Comparison of ENCODE assay signal across 24 cellular contexts in the genomic region with DNA sequence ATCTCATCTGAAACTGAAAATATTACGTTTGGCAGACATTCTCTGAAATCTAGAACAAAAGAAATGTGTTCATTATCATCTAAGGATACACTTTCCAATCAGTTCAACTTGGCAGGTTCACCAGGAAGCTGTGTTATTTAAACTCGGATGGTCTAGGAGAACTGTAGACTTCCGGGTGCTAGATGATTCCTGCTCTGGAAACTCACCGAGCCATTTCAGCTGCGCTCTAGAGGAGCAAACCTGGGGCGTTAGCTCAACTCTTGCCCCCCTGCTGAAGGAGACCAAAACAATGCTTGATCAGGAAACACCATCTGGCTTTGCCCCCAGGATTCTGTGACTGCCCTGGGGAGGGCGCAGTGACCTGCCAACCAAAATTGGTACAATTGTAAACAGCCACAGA. TPM values are rescaled to one million over a fixed set of nuclear protein-coding genes. Genes with fewer than 3 reads are reported as not detected.
DNase-seq lines count a peak whose midpoint lies in the region; ATAC-seq, FAIRE-seq and TF ChIP-seq lines count a peak whose summit lies in the region.
"Had no signal": no experiment of that assay in that cellular context is flagged by ENCODE, and none has a peak within 500 bp of the region (broad histone marks: within the 10 kb centered on the region; RNA-seq: fewer than 3 reads in every experiment).

No MANE protein-coding gene starts in this region.

- ATAC-seq in HG03571 (IDR thresholded peaks at IDR 0.05; ENCODE audit: unreplicated experiment) = no peak
- ATAC-seq: activated CD8-positive, alpha-beta T cell treated with anti-CD3 and anti-CD28 coated beads for 36 hours; activated T-cell treated with anti-CD3 and anti-CD28 coated beads, Interleukin-2, amount 50 U/mL, for 4 hours; natural killer cell; Panc1 had no signal

- TF ChIP-seq CTCF in MM.1S (IDR thresholded peaks at IDR 0.05; ENCODE audit: low read length) = peak; percentile 15
- no peak for TF ChIP-seq CTCF in H1 (IDR thresholded peaks at IDR 0.05; ENCODE audit: control extremely low read depth in 1 of 3, insufficient read depth in 1 of 3, low read depth in 1 of 3, low read length in 3 of 3)
- TF ChIP-seq CTCF in prostate gland (IDR thresholded peaks at IDR 0.05) = no peak
- no peak for TF ChIP-seq CTCF in coronary artery (IDR thresholded peaks at IDR 0.05)

- TF ChIP-seq POLR2A in H1 (IDR thresholded peaks at IDR 0.05; ENCODE audit: control extremely low read depth in 1 of 2, low read depth in 2 of 2, low read length in 2 of 2) (no peak), prostate gland (IDR thresholded peaks at IDR 0.05) (no peak)

- H4K91ac ChIP-seq in H1 (replicated peaks; ENCODE audit: insufficient read length, low read length) = no peak overlapping the region

- H3K14ac ChIP-seq in H1 (ENCODE audit: insufficient read length) = no peak overlapping the region

- H2BK20ac ChIP-seq in H1 (ENCODE audit: low read length) = no peak overlapping the region

- peaks cover 14% of the 10 kb centered on the region for H3F3A ChIP-seq in MM.1S (ENCODE audit: insufficient read depth, low read length)

- H3K9me2 ChIP-seq in MM.1S (replicated peaks; ENCODE audit: insufficient read depth, low read length) = no peaks in the 10 kb centered on the region

- H3K9ac ChIP-seq in MM.1S (ENCODE audit: low read length) (no peak overlapping the region), H1 (replicated peaks in 1 of 4; ENCODE audit: extremely low read depth in 1 of 4, low read depth in 3 of 4, low read length in 3 of 4) (no peak overlapping the region)
- H3K9ac ChIP-seq: GM23248 had no signal

- H4K8ac ChIP-seq in H1 (ENCODE audit: extremely low read depth, insufficient read depth, low read length) = no peak overlapping the region

- H3K18ac ChIP-seq in H1 (ENCODE audit: extremely low read depth, low read length) = no peak overlapping the region

- H3K56ac ChIP-seq in H1 (replicated peaks; ENCODE audit: insufficient read length, low read depth, low read length) = no peak overlapping the region

- H2BK12ac ChIP-seq in H1 (ENCODE audit: low read depth, low read length) = 0 out of 2 replicates have a peak overlapping the region, but pooled peaks have one; percentile 9

- H3K23me2 ChIP-seq in H1 (ENCODE audit: low read depth, low read length) = no peaks in the 10 kb centered on the region

- TF ChIP-seq EP300 in H1 (IDR thresholded peaks at IDR 0.05; ENCODE audit: borderline replicate concordance in 1 of 2, low read depth in 2 of 2, low read length in 2 of 2) = no peak

- H3K4me1 ChIP-seq in ACC112 (ENCODE audit: control insufficient read depth, insufficient read depth, low read length, unreplicated experiment) (peaks cover 16% of the 10 kb centered on the region), MM.1S (ENCODE audit: low read length) (peaks cover 31% of the 10 kb centered on the region), H1 (replicated peaks in 1 of 4; ENCODE audit: control insufficient read depth in 3 of 4, insufficient read depth in 4 of 4, low read length in 3 of 4) (peaks cover 0 to 3% (median 1%) of the 10 kb centered on the region in 4 experiments; a peak in 3 of 7 replicates), prostate gland (replicated peaks) (peaks cover 39% of the 10 kb centered on the region)

- H4K20me1 ChIP-seq in MM.1S (ENCODE audit: insufficient read depth, low read length) (no peaks in the 10 kb centered on the region), H1 (replicated peaks in 1 of 2; ENCODE audit: control insufficient read depth in 1 of 2, insufficient read depth in 2 of 2, low read length in 2 of 2) (no peaks in the 10 kb centered on the region)

- no peak overlapping the region for H3K23ac ChIP-seq in H1 (ENCODE audit: insufficient read length)

- peak overlapping the region; percentile 20; the same call in 1 of the 2 replicates for H3K27ac ChIP-seq in ACC112 (ENCODE audit: low read depth, low read length)
- H3K27ac ChIP-seq in MM.1S (ENCODE audit: low read length) = no peak overlapping the region
- H3K27ac ChIP-seq in H1 (ENCODE audit: low read depth, low read length) = no peak overlapping the region
- peak overlapping the region; percentile 71 to 98 for H3K27ac ChIP-seq in prostate gland
- H3K27ac ChIP-seq in coronary artery = no peak overlapping the region
- H3K27ac ChIP-seq: GM23248, spleen had no signal

- no peak overlapping the region for H2BK5ac ChIP-seq in H1 (ENCODE audit: low read depth, low read length)

- H3K36me3 ChIP-seq in ACC112 (ENCODE audit: insufficient read depth, low read length) (peaks cover 26% of the 10 kb centered on the region; the same call in 1 of the 2 replicates), MM.1S (replicated peaks; ENCODE audit: insufficient read depth, low read length) (no peaks in the 10 kb centered on the region), H1 (ENCODE audit: control insufficient read depth in 2 of 4, insufficient read depth in 4 of 4, low read length in 3 of 4) (0 out of 8 replicates have a peak, but pooled peaks cover 0 to 5% (median 0%) of the 10 kb centered on the region in 4 experiments), prostate gland (no peaks in the 10 kb centered on the region)
- H3K36me3 ChIP-seq: spleen had no signal

- H2BK15ac ChIP-seq in H1 (ENCODE audit: low read length) = no peak overlapping the region

- no peaks in the 10 kb centered on the region for H3K79me1 ChIP-seq in H1 (ENCODE audit: low read depth, low read length)

- CTCF ChIA-PET in H1 (lab: Charles Lee; ENCODE audit: partially characterized antibody) = interaction anchor here (0.7 to 6.8 kb wide), 17 partner anchors 9 to 273 kb away, joined by 3 to 78 read pairs (median 5); partner anchors contain the start of gene MLPH

- H3K4me3 ChIP-seq in ACC112 (ENCODE audit: low read depth, low read length) (no peak overlapping the region), MM.1S (ENCODE audit: low read length) (no peak overlapping the region), H1 (ENCODE audit: extremely low read depth in 1 of 4, insufficient read depth in 2 of 4, low read depth in 3 of 4, low read length in 4 of 4) (no peak overlapping the region), prostate gland (no peak overlapping the region), coronary artery (no peak overlapping the region)
- H3K4me3 ChIP-seq: GM23248, spleen had no signal

- FAIRE-seq in H1 (lab: Jason Lieb, UNC) = no peak

- no peak overlapping the region for H2AFZ ChIP-seq in ACC112 (ENCODE audit: low read length, unreplicated experiment)
- peak overlapping the region; percentile 58; the same call in 1 of the 2 replicates for H2AFZ ChIP-seq in MM.1S (ENCODE audit: low read length)
- H2AFZ ChIP-seq in H1 (ENCODE audit: low read length) = no peak overlapping the region
- H2AFZ ChIP-seq: GM23248 had no signal

- H3K79me2 ChIP-seq in ACC112 (ENCODE audit: control insufficient read depth, insufficient read depth, low read length, unreplicated experiment) = peaks cover 40% of the 10 kb centered on the region
- no peaks in the 10 kb centered on the region for H3K79me2 ChIP-seq in MM.1S (ENCODE audit: low read length)
- no peaks in the 10 kb centered on the region for H3K79me2 ChIP-seq in H1 (ENCODE audit: control insufficient read depth in 1 of 2, insufficient read depth in 2 of 2, low read length in 2 of 2)

- TF ChIP-seq RAD21 in H1 (IDR thresholded peaks at IDR 0.05 in 1 of 2, conservative IDR thresholded peaks at IDR 0.05 in 1 of 2; ENCODE audit: low read depth in 2 of 2, low read length in 2 of 2) = no peak

- H3K27me3 ChIP-seq in ACC112 (ENCODE audit: insufficient read depth, low read length) (no peaks in the 10 kb centered on the region), MM.1S (replicated peaks; ENCODE audit: insufficient read depth, low read length) (no peaks in the 10 kb centered on the region), H1 (replicated peaks in 1 of 4; ENCODE audit: control insufficient read depth in 3 of 4, extremely low read depth in 1 of 4, insufficient read depth in 3 of 4, low read length in 3 of 4) (no peaks in the 10 kb centered on the region), prostate gland (replicated peaks; ENCODE audit: insufficient read depth) (no peaks in the 10 kb centered on the region)

- H3K4me2 ChIP-seq in MM.1S (ENCODE audit: low read depth, low read length) (peak overlapping the region; percentile 45; the same call in 1 of the 2 replicates), H1 (ENCODE audit: insufficient read depth in 1 of 2, low read depth in 2 of 2, low read length in 2 of 2) (no peak overlapping the region)

- H4K5ac ChIP-seq in H1 (ENCODE audit: insufficient read length, low read depth, low read length) = no peak overlapping the region

- no peak overlapping the region for H2AK5ac ChIP-seq in H1 (ENCODE audit: low read depth, low read length)

- no peak overlapping the region for H3K4ac ChIP-seq in H1 (replicated peaks; ENCODE audit: insufficient read length, low read depth, low read length)

- DNase-seq in MM.1S = no peak
- DNase-seq in H1 (ENCODE audit: low read depth in 1 of 2, low spot score in 2 of 2) = no peak
- peak; percentile 61 for DNase-seq in prostate gland (ENCODE audit: low spot score)
- DNase-seq in germinal center (ENCODE audit: low spot score) = no peak
- DNase-seq in coronary artery (ENCODE audit: low spot score) = no peak
- DNase-seq in hippocampal formation (lab: John Stamatoyannopoulos, UW) = no peak
- DNase-seq: activated B cell treated with CpG ODN at 0.5 μM for 24 hours; activated CD8-positive, alpha-beta T cell treated with anti-CD3 and anti-CD28 coated beads for 36 hours; activated naive CD4-positive, alpha-beta T cell treated with anti-CD3 and anti-CD28 coated beads for 36 hours; activated T-cell treated with anti-CD3 and anti-CD28 coated beads, Interleukin-2, amount 50 U/mL, for 4 hours; aorta; glutamatergic neuron; GM23248; natural killer cell; NCI-H1048; NCI-H2171 treated with DMSO at 0.1 percent for 48 hours; spleen; stimulated activated CD4-positive, alpha-beta T cell treated with anti-CD3 and anti-CD28 coated beads, Interleukin-4, amount 100 ng/mL, for 4 hours had no signal

- POLR2A ChIA-PET in H1 (lab: Charles Lee; ENCODE audit: partially characterized antibody) = interaction anchor here (0.6 to 1.4 kb wide), 3 partner anchors 13 to 62 kb away, joined by 3 to 4 read pairs (median 4); partner anchors contain the start of gene MLPH

- WGBS in H1 (ENCODE audit: extremely low coverage in 1 of 2, insufficient coverage in 1 of 2, insufficient read length in 1 of 2, insufficient replicate concordance in 2 of 2, low coverage in 1 of 2, low lambda C conversion rate in 2 of 2, missing lambda C conversion rate in 1 of 2), 2 experiments = 86% methylated on average over 7 of the region's 7 CpGs; no CpG with 5 or more reads in 1 of the 2 experiments
- WGBS in prostate gland = 64% methylated on average over 7 of the region's 7 CpGs

- no peaks in the 10 kb centered on the region for H3K9me3 ChIP-seq in MM.1S (replicated peaks; ENCODE audit: insufficient read depth, low read length)
- peaks cover 0 to 3% of the 10 kb centered on the region in 2 experiments; a peak in 1 of 4 replicates for H3K9me3 ChIP-seq in H1 (ENCODE audit: insufficient read depth in 2 of 2, low read depth in 1 of 2, low read length in 1 of 2)
- H3K9me3 ChIP-seq in prostate gland = no peaks in the 10 kb centered on the region
- H3K9me3 ChIP-seq: spleen had no signal

- intact Hi-C loops in prostate gland (cut with DNase I) = loop anchor here (5.0 to 10.0 kb wide), 2 partner anchors 155 to 237 kb away; no protein-coding TSS in a partner anchor

- H2BK120ac ChIP-seq in H1 (replicated peaks; ENCODE audit: low read depth, low read length) = no peak overlapping the region

RNA-seq across cellular contexts. Expression of gene MLPH, which starts 22.9 kb away (rescaled TPM):
- total RNA-seq in H1 (2021; fragmentation: NEBNext Ultra II Directional; extraction: Animal tissue kit (Norgen Biotek cat#: 25700)) = 17.0 TPM in 2 replicates
- polyA plus RNA-seq in H1 (2011; rRNA removed) = 12.7 and 16.9 TPM in 2 replicates
- polyA plus RNA-seq in H1 (2011; cell fraction: cytosol; rRNA removed) = 12.6 TPM
- polyA plus RNA-seq in H1 (2011; cell fraction: nucleus; rRNA removed) = 47.0 TPM
- 15.7 to 18.9 TPM (median 17.7 TPM) in 4 replicates for polyA plus RNA-seq in H1 (2012, experiment 1 of 2)
- polyA plus RNA-seq in H1 (2012, experiment 2 of 2) = 7.2 TPM
- polyA plus RNA-seq in H1 (2013, experiment 1 of 2) = 11.2 TPM
- polyA plus RNA-seq in H1 (2013, experiment 2 of 2) = 11.0 TPM
- polyA minus RNA-seq in H1 (2011; rRNA and poly(A)+ RNA removed) = 14.5 and 14.8 TPM in 2 replicates
- polyA minus RNA-seq in H1 (2011; cell fraction: cytosol; rRNA and poly(A)+ RNA removed) = 10.6 TPM
- polyA minus RNA-seq in H1 (2011; cell fraction: nucleus; rRNA and poly(A)+ RNA removed) = 14.1 TPM
- 100 to 1,000 TPM; 371 to 393 TPM for total RNA-seq in prostate gland
- total RNA-seq: activated B cell treated with CpG ODN at 0.5 μM for 24 hours; activated CD8-positive, alpha-beta T cell treated with anti-CD3 and anti-CD28 coated beads for 36 hours; activated naive CD4-positive, alpha-beta T cell treated with anti-CD3 and anti-CD28 coated beads for 36 hours; natural killer cell; T-helper 2 cell treated with Interferon-gamma antibody and Interleukin-4, amounts not matched to agents 100 ng/mL and 5 ng/mL, for 36 hours had no signal

RNA-seq across cellular contexts. Expression of gene PRLH, which starts 56.5 kb away (rescaled TPM):
- total RNA-seq in H1 (2021; fragmentation: NEBNext Ultra II Directional; extraction: Animal tissue kit (Norgen Biotek cat#: 25700)) = not detected in 2 replicates
- polyA plus RNA-seq in H1 (2011; rRNA removed) = not detected in 2 replicates
- not detected for polyA plus RNA-seq in H1 (2011; cell fraction: cytosol; rRNA removed)
- polyA plus RNA-seq in H1 (2011; cell fraction: nucleus; rRNA removed) = not detected
- polyA plus RNA-seq in H1 (2012, experiment 1 of 2) = not detected in 4 replicates
- not detected for polyA plus RNA-seq in H1 (2012, experiment 2 of 2)
- not detected for polyA plus RNA-seq in H1 (2013, experiment 1 of 2)
- not detected for polyA plus RNA-seq in H1 (2013, experiment 2 of 2)
- not detected in 2 replicates for polyA minus RNA-seq in H1 (2011; rRNA and poly(A)+ RNA removed)
- polyA minus RNA-seq in H1 (2011; cell fraction: cytosol; rRNA and poly(A)+ RNA removed) = not detected
- not detected for polyA minus RNA-seq in H1 (2011; cell fraction: nucleus; rRNA and poly(A)+ RNA removed)
- not detected for total RNA-seq in prostate gland
- total RNA-seq: activated B cell treated with CpG ODN at 0.5 μM for 24 hours; activated CD8-positive, alpha-beta T cell treated with anti-CD3 and anti-CD28 coated beads for 36 hours; activated naive CD4-positive, alpha-beta T cell treated with anti-CD3 and anti-CD28 coated beads for 36 hours; activated T-cell treated with anti-CD3 and anti-CD28 coated beads, Interleukin-2, amount 50 U/mL, for 4 hours; aorta; cerebellum; GM23248; natural killer cell; spleen; subcutaneous adipose tissue; T-helper 2 cell treated with Interferon-gamma antibody and Interleukin-4, amounts not matched to agents 100 ng/mL and 5 ng/mL, for 36 hours had no signal
- polyA plus RNA-seq: aorta, GM23248, spleen had no signal

Comparison
In these comparisons a context has a peak if more than half of its experiments do, and no peak if none do; other contexts are left out.
1. H3K27ac ChIP-seq: peak in ACC112 (single experiment) and prostate gland (2 of 2); none in MM.1S (single experiment), H1 (single experiment) and coronary artery (0 of 2).
2. RNA of gene MLPH, which starts 22.9 kb away (total RNA-seq): 371 to 393 TPM in prostate gland; 17.0 TPM in H1; every median in the first group is over 10 times any median in the second.